ENCODE assay signal across 27 cellular contexts in the genomic region with DNA sequence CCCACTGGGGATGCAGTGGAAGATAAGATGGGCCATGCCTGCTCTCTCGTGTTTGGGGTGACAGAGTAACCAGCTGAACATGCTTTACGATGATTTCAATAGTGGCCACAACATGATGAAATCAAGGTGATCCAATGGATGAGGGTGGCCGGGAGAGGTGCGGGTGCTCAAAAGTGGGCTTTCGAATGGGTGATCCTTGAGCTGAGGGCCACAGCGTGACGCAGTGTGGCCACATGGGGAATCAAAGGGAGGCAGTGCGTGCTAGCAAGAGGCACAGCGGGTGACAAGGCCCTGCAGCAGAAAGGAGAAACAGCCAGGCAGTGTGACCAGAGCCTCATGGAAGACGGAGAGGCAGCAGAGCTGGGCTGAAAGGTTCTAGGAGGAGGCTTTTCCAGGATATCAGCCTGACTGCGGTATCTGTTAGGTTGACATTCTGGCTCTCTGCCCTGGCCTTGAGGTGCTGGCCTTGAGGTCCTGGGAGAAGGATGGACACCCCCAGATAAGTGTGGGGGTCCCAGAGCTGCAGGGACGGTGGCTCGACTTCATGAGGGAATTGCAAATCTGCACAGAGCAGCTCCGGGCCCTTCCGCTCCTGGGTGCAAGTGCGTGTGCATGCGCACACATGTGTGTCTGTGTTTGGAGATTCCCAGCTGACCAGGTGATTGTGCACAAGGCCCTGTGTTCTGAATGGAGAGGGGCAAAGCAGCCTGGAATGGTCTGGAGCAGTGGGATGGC. TPM values are rescaled to one million over a fixed set of nuclear protein-coding genes. Genes with fewer than 3 reads are reported as not detected.
"Had no signal": no experiment of that assay in that cellular context is flagged by ENCODE, and none has a peak within 500 bp of the region (broad histone marks: within the 10 kb centered on the region; RNA-seq: fewer than 3 reads in every experiment).

No MANE protein-coding gene starts in this region.

- H3K27ac Mint-ChIP-seq: activated B cell treated with CpG ODN at 0.5 μM for 24 hours; activated CD4-positive, alpha-beta T cell treated with anti-CD3 and anti-CD28 coated beads for 36 hours; activated naive CD8-positive, alpha-beta T cell treated with anti-CD3 and anti-CD28 coated beads, Interleukin-2, amount 50 U/mL, for 24 hours; natural killer cell; stimulated activated effector memory CD8-positive, alpha-beta T cell treated with anti-CD3 and anti-CD28 coated beads, Interleukin-12 subunit alpha, Interleukin-12 subunit beta, amount 100 ng/mL, for 72 hours; stimulated activated naive CD8-positive, alpha-beta T cell treated with anti-CD3 and anti-CD28 coated beads, Interleukin-15, amount 100 ng/mL, for 72 hours had no signal

- H3K4me1 Mint-ChIP-seq: activated B cell treated with CpG ODN at 0.5 μM for 24 hours; natural killer cell; stimulated activated naive CD8-positive, alpha-beta T cell treated with anti-CD3 and anti-CD28 coated beads, Interleukin-15, amount 100 ng/mL, for 72 hours had no signal

- H3K27me3 Mint-ChIP-seq: activated CD4-positive, alpha-beta T cell treated with anti-CD3 and anti-CD28 coated beads for 36 hours; activated naive CD8-positive, alpha-beta T cell treated with anti-CD3 and anti-CD28 coated beads, Interleukin-2, amount 50 U/mL, for 24 hours had no signal

- H3K4me3 ChIP-seq: gastroesophageal sphincter, heart left ventricle, pancreas, right lobe of liver, skin epidermis, tibial nerve had no signal

- H3K9me3 ChIP-seq: gastroesophageal sphincter, heart left ventricle, neutrophil, pancreas, right lobe of liver, tibial nerve had no signal

- H3K27ac ChIP-seq: epithelial cell of prostate, gastroesophageal sphincter, heart left ventricle, neutrophil, pancreas, right lobe of liver, skin epidermis, tibial nerve had no signal

- H3K36me3 ChIP-seq: gastroesophageal sphincter, heart left ventricle, neutrophil, pancreas, right lobe of liver, tibial nerve had no signal

- H3K4me3 Mint-ChIP-seq: activated B cell treated with CpG ODN at 0.5 μM for 24 hours; activated CD4-positive, alpha-beta T cell treated with anti-CD3 and anti-CD28 coated beads for 36 hours; activated naive CD8-positive, alpha-beta T cell treated with anti-CD3 and anti-CD28 coated beads, Interleukin-2, amount 50 U/mL, for 24 hours; activated T-cell treated with anti-CD3 and anti-CD28 coated beads, Interleukin-2, amount 50 U/mL, for 4 hours; natural killer cell; stimulated activated effector memory CD8-positive, alpha-beta T cell treated with anti-CD3 and anti-CD28 coated beads, Interleukin-12 subunit alpha, Interleukin-12 subunit beta, amount 100 ng/mL, for 72 hours; stimulated activated naive CD8-positive, alpha-beta T cell treated with anti-CD3 and anti-CD28 coated beads, Interleukin-15, amount 100 ng/mL, for 72 hours had no signal

- DNase-seq: activated B cell treated with CpG ODN at 0.5 μM for 24 hours; activated CD4-positive, alpha-beta T cell treated with anti-CD3 and anti-CD28 coated beads for 36 hours; activated CD4-positive, alpha-beta T cell treated with anti-CD3 and anti-CD28 coated beads, Interleukin-2, amount 50 U/mL, for 4 hours; activated CD8-positive, alpha-beta memory T cell treated with anti-CD3 and anti-CD28 coated beads for 24 hours; activated CD8-positive, alpha-beta memory T cell treated with anti-CD3 and anti-CD28 coated beads, Interleukin-2, amount 50 U/mL, for 4 hours; activated gamma-delta T cell; activated naive CD4-positive, alpha-beta T cell treated with anti-CD3 and anti-CD28 coated beads, Interleukin-2, amount 50 U/mL, for 16 hours; activated naive CD8-positive, alpha-beta T cell treated with anti-CD3 and anti-CD28 coated beads, Interleukin-2, amount 50 U/mL, for 24 hours; activated T-cell treated with anti-CD3 and anti-CD28 coated beads, Interleukin-2, amount 50 U/mL, for 4 hours; midbrain; natural killer cell; right lobe of liver; stimulated activated CD4-positive, alpha-beta T cell treated with anti-CD3 and anti-CD28 coated beads, Interleukin-2, amount 100 ng/mL, for 24 hours; stimulated activated naive CD8-positive, alpha-beta T cell treated with anti-CD3 and anti-CD28 coated beads, Interleukin-15, amount 100 ng/mL, for 72 hours; T1000 had no signal

- H3K27me3 ChIP-seq: pancreas, right lobe of liver, tibial nerve had no signal

- H3K9me3 Mint-ChIP-seq: activated B cell treated with CpG ODN at 0.5 μM for 24 hours; activated naive CD8-positive, alpha-beta T cell treated with anti-CD3 and anti-CD28 coated beads, Interleukin-2, amount 50 U/mL, for 24 hours; activated T-cell treated with anti-CD3 and anti-CD28 coated beads, Interleukin-2, amount 50 U/mL, for 4 hours; natural killer cell; stimulated activated effector memory CD8-positive, alpha-beta T cell treated with anti-CD3 and anti-CD28 coated beads, Interleukin-12 subunit alpha, Interleukin-12 subunit beta, amount 100 ng/mL, for 72 hours; stimulated activated naive CD8-positive, alpha-beta T cell treated with anti-CD3 and anti-CD28 coated beads, Interleukin-15, amount 100 ng/mL, for 72 hours had no signal

- ATAC-seq: activated CD4-positive, alpha-beta T cell treated with anti-CD3 and anti-CD28 coated beads for 36 hours; activated naive CD8-positive, alpha-beta T cell treated with anti-CD3 and anti-CD28 coated beads, Interleukin-2, amount 50 U/mL, for 24 hours; activated T-cell treated with anti-CD3 and anti-CD28 coated beads, Interleukin-2, amount 50 U/mL, for 4 hours; gastroesophageal sphincter; heart left ventricle; left lobe of liver; natural killer cell; pancreas; right lobe of liver; stimulated activated effector memory CD8-positive, alpha-beta T cell treated with anti-CD3 and anti-CD28 coated beads, Interleukin-12 subunit alpha, Interleukin-12 subunit beta, amount 100 ng/mL, for 72 hours; stimulated activated naive CD8-positive, alpha-beta T cell treated with anti-CD3 and anti-CD28 coated beads, Interleukin-15, amount 100 ng/mL, for 72 hours had no signal

- H3K4me1 ChIP-seq: tibial nerve had no signal

- H3K36me3 Mint-ChIP-seq: natural killer cell; stimulated activated effector memory CD8-positive, alpha-beta T cell treated with anti-CD3 and anti-CD28 coated beads, Interleukin-12 subunit alpha, Interleukin-12 subunit beta, amount 100 ng/mL, for 72 hours had no signal

RNA-seq across cellular contexts. Expression of a gene that starts 38.0 kb away (rescaled TPM):
- total RNA-seq: activated B cell treated with CpG ODN at 0.5 μM for 24 hours; activated CD4-positive, alpha-beta T cell treated with anti-CD3 and anti-CD28 coated beads for 36 hours; activated T-cell treated with anti-CD3 and anti-CD28 coated beads, Interleukin-2, amount 50 U/mL, for 4 hours; gastroesophageal sphincter; left lobe of liver; lung microvascular endothelial cell; natural killer cell; pancreas; right lobe of liver; T-helper 1 cell treated with Interleukin-12 subunit alpha and Interleukin-12 subunit beta and Interleukin-4 antibody, amounts not matched to agents 30 ng/mL and 1 ng/mL, for 36 hours; tibial nerve had no signal
- polyA plus RNA-seq: heart left ventricle, keratinocyte had no signal

RNA-seq across cellular contexts. Expression of a gene that starts 50.4 kb away (rescaled TPM):
- total RNA-seq: activated B cell treated with CpG ODN at 0.5 μM for 24 hours; activated CD4-positive, alpha-beta T cell treated with anti-CD3 and anti-CD28 coated beads for 36 hours; activated T-cell treated with anti-CD3 and anti-CD28 coated beads, Interleukin-2, amount 50 U/mL, for 4 hours; lung microvascular endothelial cell; natural killer cell; T-helper 1 cell treated with Interleukin-12 subunit alpha and Interleukin-12 subunit beta and Interleukin-4 antibody, amounts not matched to agents 30 ng/mL and 1 ng/mL, for 36 hours had no signal
- polyA plus RNA-seq: keratinocyte had no signal
